ENCODE assay signal across 1 cellular context in the genomic region with DNA sequence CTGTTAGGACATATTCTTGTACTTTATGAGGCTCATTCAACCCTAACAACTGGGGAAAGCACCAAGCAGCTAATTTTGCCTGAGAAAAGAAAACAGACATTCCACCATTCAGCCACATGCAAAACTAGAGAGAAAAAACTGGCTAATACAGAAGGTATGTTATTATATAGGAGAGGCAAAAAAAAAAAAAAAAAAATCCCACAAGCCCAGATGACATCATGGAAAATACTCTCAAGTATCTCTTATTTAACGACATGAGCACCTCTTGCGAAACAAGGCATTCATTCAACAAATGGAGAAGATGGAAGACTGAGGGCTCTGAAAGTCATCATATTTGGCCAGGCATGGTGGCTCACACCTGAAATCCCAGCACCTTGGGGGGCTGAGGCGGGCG.
TF ChIP-seq lines count a peak whose summit lies in the region.

No MANE protein-coding gene starts in this region.

TF ChIP-seq in IMR-90, 13 proteins besides CTCF, POLR2A, EP300 and RAD21 (continued from another document):
- TF ChIP-seq CEBPB (IDR thresholded peaks at IDR 0.05; ENCODE audit: low read depth, low read length) (peak; percentile 99), BHLHE40 (IDR thresholded peaks at IDR 0.05; ENCODE audit: low read depth, low read length) (0 out of 2 replicates have a peak, but pooled peaks have one; percentile 7), SMC3 (IDR thresholded peaks at IDR 0.05; ENCODE audit: low read depth, low read length) (no peak), FOS (IDR thresholded peaks at IDR 0.05; ENCODE audit: low read depth, low read length) (peak; percentile 27; the same call in 1 of the 2 replicates), MXI1 (IDR thresholded peaks at IDR 0.05; ENCODE audit: borderline replicate concordance, low read depth, low read length) (no peak), MAFK (IDR thresholded peaks at IDR 0.05; ENCODE audit: low read depth, low read length) (no peak), NFE2L2 (IDR thresholded peaks at IDR 0.05; ENCODE audit: low read depth, low read length) (no peak), CHD1 (IDR thresholded peaks at IDR 0.05; ENCODE audit: low read depth, low read length) (no peak)
- TF ChIP-seq, protein P1, sequence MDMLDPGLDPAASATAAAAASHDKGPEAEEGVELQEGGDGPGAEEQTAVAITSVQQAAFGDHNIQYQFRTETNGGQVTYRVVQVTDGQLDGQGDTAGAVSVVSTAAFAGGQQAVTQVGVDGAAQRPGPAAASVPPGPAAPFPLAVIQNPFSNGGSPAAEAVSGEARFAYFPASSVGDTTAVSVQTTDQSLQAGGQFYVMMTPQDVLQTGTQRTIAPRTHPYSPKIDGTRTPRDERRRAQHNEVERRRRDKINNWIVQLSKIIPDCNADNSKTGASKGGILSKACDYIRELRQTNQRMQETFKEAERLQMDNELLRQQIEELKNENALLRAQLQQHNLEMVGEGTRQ (IDR thresholded peaks at IDR 0.05; ENCODE audit: low read depth, low read length): no peak
